8 cellular contexts compared by ENCODE assay signal in the genomic region with DNA sequence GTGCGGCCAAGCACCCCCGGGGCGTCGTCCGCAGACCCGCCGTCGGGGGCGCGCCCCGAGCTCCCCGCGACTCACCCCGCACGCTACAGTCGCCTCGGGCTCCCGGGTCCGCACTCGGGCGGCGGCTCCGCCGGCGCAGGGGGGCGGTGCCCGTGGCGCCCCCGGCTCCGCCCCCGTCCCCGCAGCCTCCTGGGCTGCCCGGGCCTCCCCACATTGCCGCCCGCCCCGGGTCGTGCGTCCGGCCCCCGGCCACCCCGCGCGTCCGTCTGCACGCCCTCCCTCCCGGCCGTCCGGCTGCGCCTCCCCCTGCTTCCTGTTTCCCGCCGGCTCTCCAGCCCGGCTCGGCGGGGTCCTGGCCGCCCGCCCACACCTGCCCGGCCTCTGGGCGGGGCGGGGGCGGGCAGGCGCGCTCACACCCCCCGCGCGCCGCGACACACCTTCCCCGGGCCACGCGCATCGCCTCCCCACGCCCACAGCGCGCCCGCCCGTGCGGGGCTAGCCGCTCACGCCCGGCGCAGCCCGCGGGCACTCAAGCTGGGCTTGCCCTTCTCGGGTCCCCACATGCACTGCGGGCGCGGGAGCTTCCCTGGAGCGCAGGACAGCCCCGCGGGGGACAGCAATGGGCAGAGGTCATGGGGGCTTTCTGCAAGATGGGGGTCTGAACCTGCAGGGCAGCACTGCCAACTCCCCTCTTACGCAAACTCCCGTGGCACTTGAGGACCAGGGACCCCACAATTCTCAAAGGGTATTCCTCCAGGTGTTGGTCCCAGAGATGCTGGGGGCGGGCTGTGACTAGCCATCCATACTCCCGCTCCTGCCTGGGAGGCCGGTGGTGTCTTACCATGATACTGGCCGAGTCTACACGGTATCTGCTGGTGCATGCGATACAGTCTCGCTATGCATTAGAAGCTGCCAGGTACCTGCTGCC. TPM values are rescaled to one million over a fixed set of nuclear protein-coding genes. Genes with fewer than 3 reads are reported as not detected.
DNase-seq lines count a peak whose midpoint lies in the region; ATAC-seq, FAIRE-seq and TF ChIP-seq lines count a peak whose summit lies in the region.

A gene with protein sequence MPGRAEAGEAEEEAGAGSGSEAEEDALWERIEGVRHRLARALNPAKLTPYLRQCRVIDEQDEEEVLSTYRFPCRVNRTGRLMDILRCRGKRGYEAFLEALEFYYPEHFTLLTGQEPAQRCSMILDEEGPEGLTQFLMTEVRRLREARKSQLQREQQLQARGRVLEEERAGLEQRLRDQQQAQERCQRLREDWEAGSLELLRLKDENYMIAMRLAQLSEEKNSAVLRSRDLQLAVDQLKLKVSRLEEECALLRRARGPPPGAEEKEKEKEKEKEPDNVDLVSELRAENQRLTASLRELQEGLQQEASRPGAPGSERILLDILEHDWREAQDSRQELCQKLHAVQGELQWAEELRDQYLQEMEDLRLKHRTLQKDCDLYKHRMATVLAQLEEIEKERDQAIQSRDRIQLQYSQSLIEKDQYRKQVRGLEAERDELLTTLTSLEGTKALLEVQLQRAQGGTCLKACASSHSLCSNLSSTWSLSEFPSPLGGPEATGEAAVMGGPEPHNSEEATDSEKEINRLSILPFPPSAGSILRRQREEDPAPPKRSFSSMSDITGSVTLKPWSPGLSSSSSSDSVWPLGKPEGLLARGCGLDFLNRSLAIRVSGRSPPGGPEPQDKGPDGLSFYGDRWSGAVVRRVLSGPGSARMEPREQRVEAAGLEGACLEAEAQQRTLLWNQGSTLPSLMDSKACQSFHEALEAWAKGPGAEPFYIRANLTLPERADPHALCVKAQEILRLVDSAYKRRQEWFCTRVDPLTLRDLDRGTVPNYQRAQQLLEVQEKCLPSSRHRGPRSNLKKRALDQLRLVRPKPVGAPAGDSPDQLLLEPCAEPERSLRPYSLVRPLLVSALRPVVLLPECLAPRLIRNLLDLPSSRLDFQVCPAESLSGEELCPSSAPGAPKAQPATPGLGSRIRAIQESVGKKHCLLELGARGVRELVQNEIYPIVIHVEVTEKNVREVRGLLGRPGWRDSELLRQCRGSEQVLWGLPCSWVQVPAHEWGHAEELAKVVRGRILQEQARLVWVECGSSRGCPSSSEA (minus strand): TSS at position 148 of the 928 bp plus-strand sequence. CDS start 215 bp downstream, outside the sequence.

- TF ChIP-seq POLR2A in endothelial cell of umbilical vein (IDR thresholded peaks at IDR 0.05; ENCODE audit: low read depth, low read length) = peak; percentile 64

- no peaks in the 10 kb centered on the region for H3K36me3 Mint-ChIP-seq in naive thymus-derived CD8-positive, alpha-beta T cell

- peaks cover 17 to 41% (median 28%) of the 10 kb centered on the region in 5 donors for H3K27me3 Mint-ChIP-seq in naive thymus-derived CD8-positive, alpha-beta T cell

- H3K27ac Mint-ChIP-seq in naive thymus-derived CD8-positive, alpha-beta T cell = peak within 1 kb of the TSS in 7 of 10 donors; percentile 24 to 87 (median 50)

- no TSS peak for BruUV-seq in endothelial cell of umbilical vein (replicated peaks; lab: Mats Ljungman, UMichigan)

- POLR2A ChIA-PET in endothelial cell of umbilical vein (lab: Charles Lee) = no interaction called here
- POLR2A ChIA-PET in naive thymus-derived CD8-positive, alpha-beta T cell (lab: Charles Lee) = interaction anchor here (0.5 to 1.9 kb wide), 5 partner anchors 11 to 47 kb away, joined by 3 to 8 read pairs (median 5); a partner anchor contains a TSS

- peak within 1 kb of the TSS; percentile 39 for H2AFZ ChIP-seq in endothelial cell of umbilical vein (ENCODE audit: low read depth, low read length)

- H3K4me3 ChIP-seq in endothelial cell of umbilical vein (replicated peaks in 1 of 3; ENCODE audit: insufficient read depth in 1 of 3, low read depth in 1 of 3, low read length in 3 of 3) = peak within 1 kb of the TSS; percentile 69 to 84 (median 78)

- no peak for TF ChIP-seq CTCF in endothelial cell of umbilical vein (IDR thresholded peaks at IDR 0.05; ENCODE audit: extremely low read depth in 1 of 2, insufficient read depth in 1 of 2, low read depth in 1 of 2, low read length in 2 of 2)

- peak; percentile 40 for FAIRE-seq in endothelial cell of umbilical vein (lab: Jason Lieb, UNC)

- peak; percentile 7 to 39 for DNase-seq in NCI-H2081 (lab: John Stamatoyannopoulos, UW)
- DNase-seq in NCI-H2081 treated with DMSO at 0.1 percent for 48 hours (lab: John Stamatoyannopoulos, UW) = no peak
- DNase-seq in endothelial cell of umbilical vein (ENCODE audit: low read depth, low spot score) = peak; percentile 33
- DNase-seq in naive thymus-derived CD8-positive, alpha-beta T cell = peak in 3 of 10 donors; percentile 24 to 30 (median 29)
- DNase-seq in dedifferentiated amniotic fluid mesenchymal stem cell (ENCODE audit: extremely low spot score) = no peak
- DNase-seq in T-helper 9 cell = no peak

- H3K27ac ChIP-seq in endothelial cell of umbilical vein (ENCODE audit: insufficient read depth, low read depth, low read length) = no peak within 1 kb of the TSS

- H3K4me2 ChIP-seq in endothelial cell of umbilical vein (ENCODE audit: insufficient read depth, low read length) = peak within 1 kb of the TSS; percentile 78

- intact Hi-C loops in endothelial cell of umbilical vein (cut with micrococcal nuclease) = loop anchor here (2.0 kb wide), 1 partner anchor 35 kb away; no protein-coding TSS in a partner anchor

- H3K4me3 Mint-ChIP-seq in naive thymus-derived CD8-positive, alpha-beta T cell = peak within 1 kb of the TSS; percentile 70 to 87 (median 82)

- no peaks in the 10 kb centered on the region for H3K9me3 ChIP-seq in endothelial cell of umbilical vein (replicated peaks; ENCODE audit: control insufficient read depth, insufficient read depth, low read length)

- ATAC-seq in SK-N-SH treated with all-trans-retinoic acid at 6 μM for 48 hours (peak; percentile 74), HG03108 (IDR thresholded peaks at IDR 0.05; ENCODE audit: unreplicated experiment) (no peak)
- peak; percentile 80 to 89 for ATAC-seq in naive thymus-derived CD8-positive, alpha-beta T cell

- H3K79me2 ChIP-seq in endothelial cell of umbilical vein (ENCODE audit: control insufficient read depth, insufficient read depth, low read length) = peaks cover 22% of the 10 kb centered on the region

- peaks cover 9% of the 10 kb centered on the region for H3K4me1 ChIP-seq in endothelial cell of umbilical vein (ENCODE audit: control insufficient read depth, extremely low read depth, insufficient read depth, low read length)

- dilution Hi-C loops in endothelial cell of umbilical vein (cut with MboI; ENCODE audit: extremely low pct_ligation_motif_present, low sequenced_read_pairs) = no loop called here

- peaks cover 6 to 13% (median 6%) of the 10 kb centered on the region in 4 donors for H3K4me1 Mint-ChIP-seq in naive thymus-derived CD8-positive, alpha-beta T cell

- CTCF ChIA-PET in endothelial cell of umbilical vein (lab: Charles Lee) = interaction anchor here (0.9 to 2.8 kb wide), 6 partner anchors 21 to 73 kb away, joined by 3 to 10 read pairs (median 5); no protein-coding TSS in a partner anchor

- no peaks in the 10 kb centered on the region for H4K20me1 ChIP-seq in endothelial cell of umbilical vein (replicated peaks; ENCODE audit: control insufficient read depth, extremely low read depth, insufficient read depth, low read length)

- H3K36me3 ChIP-seq in endothelial cell of umbilical vein (ENCODE audit: control insufficient read depth in 2 of 2, extremely low read depth in 1 of 2, insufficient read depth in 2 of 2, low read length in 2 of 2) = peaks cover 11 to 12% of the 10 kb centered on the region in 2 experiments

- no peaks in the 10 kb centered on the region for H3K27me3 ChIP-seq in endothelial cell of umbilical vein (ENCODE audit: control insufficient read depth in 2 of 2, insufficient read depth in 2 of 2, low read length in 2 of 2)

- H3K9me1 ChIP-seq in endothelial cell of umbilical vein (replicated peaks; ENCODE audit: control insufficient read depth, extremely low read depth, insufficient read depth, low read length) = no peaks in the 10 kb centered on the region

- no peaks in the 10 kb centered on the region for H3K9me3 Mint-ChIP-seq in naive thymus-derived CD8-positive, alpha-beta T cell

- peak within 1 kb of the TSS; percentile 44 for H3K9ac ChIP-seq in endothelial cell of umbilical vein (replicated peaks; ENCODE audit: extremely low read depth, insufficient read depth, low read length)

TF ChIP-seq in SK-N-SH treated with all-trans-retinoic acid at 6 μM for 48 hours, 23 proteins besides CTCF, POLR2A, EP300 and RAD21 (continues in another document):
- TF ChIP-seq PPARA (CRISPR knock-in tag; IDR thresholded peaks at IDR 0.05; ENCODE audit: borderline replicate concordance) = no peak
- no peak for TF ChIP-seq ESRRG (CRISPR knock-in tag; IDR thresholded peaks at IDR 0.05)
- no peak for TF ChIP-seq ZFP30 (CRISPR knock-in tag; IDR thresholded peaks at IDR 0.05)
- TF ChIP-seq ZNF8 (CRISPR knock-in tag; IDR thresholded peaks at IDR 0.05) = no peak
- no peak for TF ChIP-seq RARB (CRISPR knock-in tag; IDR thresholded peaks at IDR 0.05)
- no peak for TF ChIP-seq ZNF70 (CRISPR knock-in tag; IDR thresholded peaks at IDR 0.05)
- TF ChIP-seq TOX (CRISPR knock-in tag; IDR thresholded peaks at IDR 0.05; ENCODE audit: borderline replicate concordance) = no peak
- TF ChIP-seq ISL1 (CRISPR knock-in tag; IDR thresholded peaks at IDR 0.05) = no peak

TF ChIP-seq in endothelial cell of umbilical vein, 7 proteins besides CTCF, POLR2A, EP300 and RAD21:
- TF ChIP-seq POLR2AphosphoS5 (IDR thresholded peaks at IDR 0.05; ENCODE audit: insufficient read depth, low read depth, low read length) (peak; percentile 70), GATA2 (IDR thresholded peaks at IDR 0.05; ENCODE audit: insufficient read depth, insufficient read length, low read depth, low read length) (no peak)

RNA-seq across cellular contexts. Expression of the gene that starts here (rescaled TPM):
- total RNA-seq in endothelial cell of umbilical vein = 39.5 and 40.6 TPM in 2 replicates
- polyA plus RNA-seq in endothelial cell of umbilical vein = 36.1 and 42.0 TPM in 2 replicates
- 21.1 and 28.5 TPM in 2 replicates for polyA plus RNA-seq in endothelial cell of umbilical vein (2011; cell fraction: cytosol; rRNA removed)
- polyA plus RNA-seq in endothelial cell of umbilical vein (2011; cell fraction: nucleus; rRNA removed) = 44.8 and 58.7 TPM in 2 replicates
- 19.0 and 22.9 TPM in 2 replicates for polyA plus RNA-seq in endothelial cell of umbilical vein (2012)
- polyA minus RNA-seq in endothelial cell of umbilical vein = 23.6 and 26.9 TPM in 2 replicates
- 12.5 TPM for polyA minus RNA-seq in endothelial cell of umbilical vein (2011; cell fraction: cytosol; rRNA and poly(A)+ RNA removed)
- polyA minus RNA-seq in endothelial cell of umbilical vein (2011; cell fraction: nucleus; rRNA and poly(A)+ RNA removed) = 12.6 and 21.3 TPM in 2 replicates
- 1 to 10 TPM; 1.2 to 1.4 TPM for total RNA-seq in naive thymus-derived CD8-positive, alpha-beta T cell
- polyA plus RNA-seq in naive thymus-derived CD8-positive, alpha-beta T cell = under 1 TPM in 1 of 3 donors, not detected in 2; 0.22 TPM

Comparison
In these comparisons a context has a peak if more than half of its experiments do, and no peak if none do; other contexts are left out.
1. RNA of the gene that starts here (total RNA-seq): 39.5 to 40.6 TPM in endothelial cell of umbilical vein; 1.2 to 1.4 TPM in naive thymus-derived CD8-positive, alpha-beta T cell; every median in the first group is over 10 times any median in the second.
2. RNA of the gene that starts here (polyA plus RNA-seq): 19.0 to 58.7 TPM in endothelial cell of umbilical vein; 0.22 TPM in naive thymus-derived CD8-positive, alpha-beta T cell; every median in the first group is over 10 times any median in the second.
3. DNase-seq: peak in NCI-H2081 (2 of 2) and endothelial cell of umbilical vein (single experiment); none in NCI-H2081 treated with DMSO at 0.1 percent for 48 hours (single experiment), dedifferentiated amniotic fluid mesenchymal stem cell (single experiment) and T-helper 9 cell (single experiment).